8 cellular contexts compared by ENCODE assay signal in the genomic region with DNA sequence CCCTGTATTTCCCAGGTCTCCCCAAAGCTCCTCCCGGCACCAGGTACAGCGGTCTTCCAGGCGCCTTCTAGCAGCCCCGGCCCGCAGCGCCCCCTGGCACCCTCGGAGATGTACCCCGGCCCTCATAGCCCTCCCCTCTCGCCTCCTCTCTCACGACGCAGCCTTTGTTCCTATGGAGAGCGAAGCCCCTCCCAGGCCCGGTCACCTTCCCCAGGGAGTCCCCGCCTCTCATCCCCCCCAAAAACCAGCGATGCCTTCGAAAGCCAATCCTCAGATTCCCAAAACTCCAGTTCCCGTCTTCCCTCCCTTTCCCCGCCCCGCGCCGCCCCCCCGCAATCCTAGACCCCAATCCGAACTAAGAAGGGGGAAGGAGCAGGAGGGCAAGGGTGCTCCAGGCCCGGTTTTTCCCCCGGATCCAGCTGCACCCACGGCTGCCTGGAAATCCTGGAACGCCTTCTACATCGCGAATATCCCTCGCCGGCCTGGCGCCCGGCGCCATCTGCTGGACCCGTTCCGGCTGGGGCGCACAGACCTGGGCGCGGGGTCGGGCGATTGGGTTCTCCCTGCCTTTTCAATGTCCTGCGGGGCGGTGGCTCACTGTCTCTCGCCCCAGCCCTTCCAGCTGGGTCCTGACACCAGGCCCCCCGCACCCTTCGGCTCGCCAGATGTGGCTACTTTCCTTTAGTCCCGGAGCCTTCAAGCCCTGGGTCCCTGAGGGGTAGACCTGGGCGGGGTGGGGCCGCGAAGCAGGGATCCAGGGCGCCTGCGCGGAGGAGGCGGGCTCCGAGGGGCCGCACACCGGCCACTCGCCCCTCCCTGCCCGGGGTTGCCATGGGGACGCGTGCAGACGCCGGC. TPM values are rescaled to one million over a fixed set of nuclear protein-coding genes. Genes with fewer than 3 reads are reported as not detected.
DNase-seq lines count a peak whose midpoint lies in the region; ATAC-seq and TF ChIP-seq lines count a peak whose summit lies in the region.

Gene DNAH2, plus strand, starts transcription at position 844 of the 855 bp plus-strand sequence. CDS start 1,991 bp downstream, outside the sequence.

- peak within 1 kb of the TSS; percentile 92 for H3K4me3 ChIP-seq in parathyroid adenoma (ENCODE audit: low read depth, low read length)

- H3K27me3 ChIP-seq in parathyroid adenoma (ENCODE audit: control insufficient read depth, insufficient read depth, low read length): no peaks in the 10 kb centered on the region

- intact Hi-C loops in left cardiac atrium (cut with DNase I): no loop called here

- ATAC-seq in left cardiac atrium: peak; percentile 90 to 94
- no peak for ATAC-seq in HG02623 (IDR thresholded peaks at IDR 0.05; ENCODE audit: unreplicated experiment)

- no peaks in the 10 kb centered on the region for H3K79me2 ChIP-seq in parathyroid adenoma

- H3K36me3 ChIP-seq in parathyroid adenoma (ENCODE audit: control insufficient read depth, insufficient read depth, low read length): no peaks in the 10 kb centered on the region

- DNase-seq in DMS114 treated with DMSO at 0.1 percent for 48 hours (lab: John Stamatoyannopoulos, UW; ENCODE audit: unreplicated experiment): peak; percentile 61
- DNase-seq in HuH-7.5 (ENCODE audit: low spot score): peak; percentile 75
- DNase-seq in OCI-M2 (lab: John Stamatoyannopoulos, UW; ENCODE audit: unreplicated experiment): peak; percentile 51
- DNase-seq in anterior cingulate cortex (lab: John Stamatoyannopoulos, UW): peak in 53 of 58 donors; percentile 34 to 89 (median 73)
- peak; percentile 82 for DNase-seq in left cardiac atrium
- no peak for DNase-seq in effector CD4-positive, alpha-beta T cell

- peaks cover 7% of the 10 kb centered on the region for H3K4me1 ChIP-seq in parathyroid adenoma

- H2AFZ ChIP-seq in parathyroid adenoma: peak within 1 kb of the TSS; percentile 96

- H3K9ac ChIP-seq in parathyroid adenoma: no peak within 1 kb of the TSS

- no peaks in the 10 kb centered on the region for H3K9me3 ChIP-seq in parathyroid adenoma (ENCODE audit: control insufficient read depth, low read length)

- H3K4me2 ChIP-seq in parathyroid adenoma (ENCODE audit: low read length): peak within 1 kb of the TSS; percentile 97

- peak; percentile 74 for TF ChIP-seq CTCF in parathyroid adenoma (IDR thresholded peaks at IDR 0.05)

- peak within 1 kb of the TSS; percentile 77 for H3K27ac ChIP-seq in parathyroid adenoma

RNA-seq across cellular contexts. Expression of gene DNAH2, which starts in this region (rescaled TPM):
- under 1 TPM; 0.05 to 0.24 TPM for total RNA-seq in left cardiac atrium

Comparison
In these comparisons a context has a peak if more than half of its experiments do, and no peak if none do; other contexts are left out.
1. Peak in DNase-seq and ATAC-seq in left cardiac atrium; RNA of the gene not detected or under 1 TPM.